31 cellular contexts compared by ENCODE assay signal in genomic region chr1:13851726-13852125, GRCh38.
DNase-seq lines count a peak whose midpoint lies in the region; ATAC-seq and FAIRE-seq lines count a peak whose summit lies in the region.
"Had no signal": no experiment of that assay in that cellular context is flagged by ENCODE, and none has a peak within 500 bp of the region (broad histone marks: within the 10 kb centered on the region; RNA-seq: fewer than 3 reads in every experiment).

No MANE protein-coding gene starts in this region.

- no peaks in the 10 kb centered on the region for H3K36me3 ChIP-seq in small intestine (ENCODE audit: control insufficient read depth in 2 of 2, insufficient read depth in 2 of 2, low read length in 2 of 2)
- H3K36me3 ChIP-seq: BE2C; BLaER1; BLaER1 treated with 17β-estradiol and CSF1 and Interleukin-3, amounts not matched to agents 10 nM and 100 nM had no signal

- ATAC-seq in left colon: peak; percentile 51
- ATAC-seq in left lobe of liver: no peak
- ATAC-seq: A549; CD8-positive, alpha-beta T cell had no signal

- no peak overlapping the region for H3K27ac ChIP-seq in small intestine (ENCODE audit: low read depth in 1 of 2, low read length in 1 of 2)
- H3K27ac ChIP-seq: 22Rv1; A549; BLaER1; BLaER1 treated with 17β-estradiol and CSF1 and Interleukin-3, amounts not matched to agents 10 nM and 100 nM; C4-2B had no signal

- H3K9me3 ChIP-seq in small intestine (ENCODE audit: control insufficient read depth, low read depth): no peaks in the 10 kb centered on the region
- H3K9me3 ChIP-seq: A549, BE2C, Caco-2 had no signal

- no peak overlapping the region for H3K4me3 ChIP-seq in small intestine (ENCODE audit: low read depth in 1 of 2, low read length in 2 of 2)
- H3K4me3 ChIP-seq: A549; BLaER1; BLaER1 treated with 17β-estradiol and CSF1 and Interleukin-3, amounts not matched to agents 10 nM and 100 nM had no signal

- intact Hi-C loops in left colon (cut with DNase I, micrococcal nuclease): no loop called here

- WGBS in small intestine, 3 donors: 16 to 57% (median 35%) methylated on average over 2 of the region's 2 CpGs

- DNase-seq in left colon (no peak), small intestine (peak; percentile 54), left lobe of liver (ENCODE audit: low spot score) (no peak), OCI-M1 (lab: John Stamatoyannopoulos, UW) (no peak)
- DNase-seq: 8988T; ACHN; AML-193; BE2C; C1 segment of cervical spinal cord; Caco-2; Calu3; CD4-positive, alpha-beta memory T cell; CD4-positive, alpha-beta T cell; CD4-positive, CD25-positive, alpha-beta regulatory T cell; CD8-positive, alpha-beta memory T cell; CD8-positive, alpha-beta T cell; COR-L47; DMS 273 treated with DMSO at 0.1 percent for 48 hours; DMS153; DMS53; DMS79; DMS79 treated with DMSO at 0.1 percent for 48 hours; DND-41; EL had no signal

- H3K27me3 ChIP-seq in small intestine (ENCODE audit: control insufficient read depth in 2 of 2, insufficient read depth in 2 of 2, low read length in 2 of 2): peaks cover 0 to 4% of the 10 kb centered on the region in 2 donors
- H3K27me3 ChIP-seq: BE2C; BLaER1; BLaER1 treated with 17β-estradiol and CSF1 and Interleukin-3, amounts not matched to agents 10 nM and 100 nM had no signal

- FAIRE-seq in small intestine (lab: Jason Lieb, UNC): no peak
- FAIRE-seq: A204.1, A549, D721Med had no signal

- no peaks in the 10 kb centered on the region for H3K4me1 ChIP-seq in small intestine (ENCODE audit: control insufficient read depth in 2 of 2, insufficient read depth in 1 of 2, low read depth in 1 of 2, low read length in 1 of 2)
- H3K4me1 ChIP-seq: A549; BE2C; BLaER1; BLaER1 treated with 17β-estradiol and CSF1 and Interleukin-3, amounts not matched to agents 10 nM and 100 nM; Caco-2 had no signal
